ENCODE assay signal across 8 cellular contexts in the genomic region with DNA sequence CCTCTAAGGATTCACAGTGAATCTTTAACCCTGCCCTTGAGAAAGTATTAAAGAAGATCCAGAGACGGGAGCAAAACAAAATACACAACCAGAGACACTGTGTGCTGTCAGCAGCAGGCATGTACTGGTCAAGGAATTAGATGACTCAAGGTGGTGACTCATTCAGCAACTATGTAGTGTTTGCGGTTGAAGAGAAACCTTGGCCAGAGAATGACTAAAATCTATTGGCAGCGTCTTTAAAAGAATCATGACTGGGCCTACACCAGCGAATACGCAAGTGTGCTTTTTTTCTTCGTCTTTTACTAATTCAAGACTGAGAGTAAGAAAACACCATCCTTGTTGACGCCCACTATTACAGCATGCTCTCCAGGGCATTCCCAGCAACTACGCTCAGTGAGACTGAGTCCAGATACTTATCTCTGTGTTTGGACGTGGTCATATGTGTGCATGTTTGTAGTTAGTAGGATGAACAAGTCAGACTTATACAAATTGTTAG.
DNase-seq lines count a peak whose midpoint lies in the region; ATAC-seq and TF ChIP-seq lines count a peak whose summit lies in the region.

No MANE protein-coding gene starts in this region.

- H3K27me3 ChIP-seq in breast epithelium, result no peaks in the 10 kb centered on the region
- H3K27me3 ChIP-seq in suprapubic skin, result no peaks in the 10 kb centered on the region

- no peaks in the 10 kb centered on the region for H3K9me3 ChIP-seq in breast epithelium
- H3K9me3 ChIP-seq in suprapubic skin, result no peaks in the 10 kb centered on the region

- 9% methylated on average over 9 of the region's 9 CpGs for WGBS in suprapubic skin

- TF ChIP-seq POLR2A in breast epithelium (IDR thresholded peaks at IDR 0.05) (no peak), suprapubic skin (IDR thresholded peaks at IDR 0.05) (no peak)

- DNase-seq in AG09309 (ENCODE audit: low read depth) (peak; percentile 100), NOMO-1 (lab: John Stamatoyannopoulos, UW; ENCODE audit: unreplicated experiment in 2 of 2) (peak; percentile 86 to 94), breast epithelium (ENCODE audit: low spot score in 2 of 2) (peak in 1 of 2 donors; percentile 82), kidney tubule cell (ENCODE audit: low spot score) (peak; percentile 100), suprapubic skin (ENCODE audit: low spot score in 2 of 2) (peak in 1 of 2 donors; percentile 77), NCI-H1417 treated with DMSO at 0.1 percent for 48 hours (lab: John Stamatoyannopoulos, UW) (no peak)

- H3K4me3 ChIP-seq in AG09309 (ENCODE audit: control insufficient read depth, low read depth, low read length), result no peak overlapping the region
- no peak overlapping the region for H3K4me3 ChIP-seq in breast epithelium
- H3K4me3 ChIP-seq in suprapubic skin, result no peak overlapping the region

- peak; percentile 100 for ATAC-seq in GM18867 (IDR thresholded peaks at IDR 0.05; ENCODE audit: unreplicated experiment)
- ATAC-seq in HG02943 (IDR thresholded peaks at IDR 0.05; ENCODE audit: low read depth, unreplicated experiment), result peak; percentile 100

- peak; percentile 65 for TF ChIP-seq EP300 in suprapubic skin (IDR thresholded peaks at IDR 0.05)

- H3K27ac ChIP-seq in breast epithelium (peak overlapping the region; percentile 85 to 90), suprapubic skin (peak overlapping the region; percentile 66)

- TF ChIP-seq CTCF in AG09309 (IDR thresholded peaks at IDR 0.05; ENCODE audit: control insufficient read depth, insufficient read depth, low read depth, low read length, missing control alignments), result no peak
- TF ChIP-seq CTCF in breast epithelium (IDR thresholded peaks at IDR 0.05), result no peak
- no peak for TF ChIP-seq CTCF in suprapubic skin (IDR thresholded peaks at IDR 0.05)

- H3K4me1 ChIP-seq in breast epithelium (peaks cover 0 to 3% of the 10 kb centered on the region in 2 donors), suprapubic skin (peaks cover 16% of the 10 kb centered on the region)

- intact Hi-C loops in breast epithelium (cut with DNase I; ENCODE audit: low total_unique reads), result no loop called here

- H3K36me3 ChIP-seq in breast epithelium (no peaks in the 10 kb centered on the region), suprapubic skin (no peaks in the 10 kb centered on the region)
